Comparison of ENCODE assay signal across 31 cellular contexts in genomic region chr22:25770333-25770732, GRCh38. TPM values are rescaled to one million over a fixed set of nuclear protein-coding genes. Genes with fewer than 3 reads are reported as not detected.
"Had no signal": no experiment of that assay in that cellular context is flagged by ENCODE, and none has a peak within 500 bp of the region (broad histone marks: within the 10 kb centered on the region; RNA-seq: fewer than 3 reads in every experiment).

No MANE protein-coding gene starts in this region.

- ATAC-seq: effector memory CD8-positive, alpha-beta T cell; left cardiac atrium; left lung; naive thymus-derived CD4-positive, alpha-beta T cell; stimulated activated effector memory CD8-positive, alpha-beta T cell treated with anti-CD3 and anti-CD28 coated beads, Interleukin-12 subunit alpha, Interleukin-12 subunit beta, amount 100 ng/mL, for 72 hours had no signal

- H3K27me3 ChIP-seq: esophagus squamous epithelium, heart right ventricle, neural progenitor cell, right atrium auricular region, sigmoid colon, tibial nerve, upper lobe of left lung, uterus had no signal

- H3K27ac Mint-ChIP-seq: effector memory CD8-positive, alpha-beta T cell; nephron; neural progenitor cell; progenitor cell of endocrine pancreas; stimulated activated effector memory CD8-positive, alpha-beta T cell treated with anti-CD3 and anti-CD28 coated beads, Interleukin-12 subunit alpha, Interleukin-12 subunit beta, amount 100 ng/mL, for 72 hours had no signal

- H3K4me1 Mint-ChIP-seq: nephron, neural progenitor cell had no signal

- H3K36me3 ChIP-seq: esophagus squamous epithelium, left lung, neural progenitor cell, sigmoid colon, tibial nerve, upper lobe of left lung, uterus had no signal

- DNase-seq: cortex of kidney; effector memory CD8-positive, alpha-beta T cell; erythroblast; esophagus squamous epithelium; foreskin melanocyte; glutamatergic neuron; heart right ventricle; hippocampal formation; left cardiac atrium; left lung; mesenchymal stem cell; midbrain; naive thymus-derived CD4-positive, alpha-beta T cell; sigmoid colon; stimulated activated CD4-positive, alpha-beta T cell treated with anti-CD3 and anti-CD28 coated beads, Interleukin-2, amount 100 ng/mL, for 24 hours; stimulated activated CD4-positive, alpha-beta T cell treated with anti-CD3 and anti-CD28 coated beads, Interleukin-4, amount 100 ng/mL, for 24 hours; stimulated activated naive CD4-positive, alpha-beta T cell treated with Interleukin-2 at 50 U/mL for 16 hours; upper lobe of left lung; uterus had no signal

- H3K4me3 Mint-ChIP-seq: effector memory CD8-positive, alpha-beta T cell; naive thymus-derived CD4-positive, alpha-beta T cell; nephron; neural progenitor cell; stimulated activated effector memory CD8-positive, alpha-beta T cell treated with anti-CD3 and anti-CD28 coated beads, Interleukin-12 subunit alpha, Interleukin-12 subunit beta, amount 100 ng/mL, for 72 hours had no signal

- H3K36me3 Mint-ChIP-seq: neural progenitor cell had no signal

- H3K4me1 ChIP-seq: esophagus squamous epithelium, left lung, neural progenitor cell, parathyroid adenoma, right atrium auricular region, sigmoid colon, tibial nerve, upper lobe of left lung, uterus had no signal

- H3K4me3 ChIP-seq: esophagus squamous epithelium, heart right ventricle, left lung, neural progenitor cell, right atrium auricular region, sigmoid colon, thoracic aorta, tibial nerve, upper lobe of left lung, uterus had no signal

- H3K9me3 ChIP-seq: uterus had no signal

- FAIRE-seq: endometrium, islet of Langerhans had no signal

- H3K27ac ChIP-seq: esophagus squamous epithelium, heart right ventricle, left lung, neural progenitor cell, parathyroid adenoma, right atrium auricular region, sigmoid colon, thoracic aorta, tibial nerve, upper lobe of left lung, uterus had no signal

RNA-seq across cellular contexts. Expression of gene MYO18B, which starts 28.3 kb away (rescaled TPM):
- total RNA-seq: kidney epithelial cell, lung microvascular endothelial cell had no signal
